ENCODE assay signal across 8 cellular contexts in genomic region chr6:27772261-27773001, GRCh38.
A peak's percentile ranks its signal among the peaks of the same experiment; 100 is the strongest.
DNase-seq lines count a peak whose midpoint lies in the region; ATAC-seq and TF ChIP-seq lines count a peak whose summit lies in the region.

No MANE protein-coding gene starts in this region.

- H3K9me2 ChIP-seq in PC-9 (ENCODE audit: insufficient read depth) (no peaks in the 10 kb centered on the region), neural cell (ENCODE audit: insufficient read depth, low read length) (no peaks in the 10 kb centered on the region)

- H3K27ac ChIP-seq in PC-9: no peak overlapping the region
- no peak overlapping the region for H3K27ac ChIP-seq in neural cell (ENCODE audit: low read length)

- H3K4me1 ChIP-seq in PC-9 (replicated peaks; ENCODE audit: insufficient read depth): no peaks in the 10 kb centered on the region

- H3K4me1 Mint-ChIP-seq in stimulated activated naive CD8-positive, alpha-beta T cell treated with anti-CD3 and anti-CD28 coated beads, Interleukin-15, amount 100 ng/mL, for 72 hours: peaks cover 26% of the 10 kb centered on the region

- no peaks in the 10 kb centered on the region for H3K27me3 ChIP-seq in PC-9 (ENCODE audit: insufficient read depth, low read depth)
- peaks cover 14% of the 10 kb centered on the region for H3K27me3 ChIP-seq in neural cell (ENCODE audit: insufficient read depth, low read depth, low read length)

- H3K27me3 Mint-ChIP-seq in stimulated activated naive CD8-positive, alpha-beta T cell treated with anti-CD3 and anti-CD28 coated beads, Interleukin-15, amount 100 ng/mL, for 72 hours: peaks cover 56% of the 10 kb centered on the region

- H3K4me3 ChIP-seq in PC-9: no peak overlapping the region
- no peak overlapping the region for H3K4me3 ChIP-seq in fibroblast of pulmonary artery (replicated peaks; ENCODE audit: low read depth, low read length)
- H3K4me3 ChIP-seq in neural cell (ENCODE audit: low read length): peak overlapping the region; percentile 25

- H3K4me3 Mint-ChIP-seq in stimulated activated naive CD8-positive, alpha-beta T cell treated with anti-CD3 and anti-CD28 coated beads, Interleukin-15, amount 100 ng/mL, for 72 hours: peak overlapping the region; percentile 47 to 48

- TF ChIP-seq CTCF in PC-9 (conservative IDR thresholded peaks at IDR 0.05): peak; percentile 80
- TF ChIP-seq CTCF in fibroblast of pulmonary artery (IDR thresholded peaks at IDR 0.05; ENCODE audit: low read length, missing control alignments): peak; percentile 97
- TF ChIP-seq CTCF in neural cell (IDR thresholded peaks at IDR 0.05; ENCODE audit: poor library complexity, severe bottlenecking): peak; percentile 81

- POLR2A ChIA-PET in PC-9 (lab: Charles Lee; ENCODE audit: unreplicated experiment): interaction anchor here (0.6 to 0.7 kb wide), 3 partner anchors 42 to 595 kb away, joined by 5 to 24 read pairs (median 7); a partner anchor contains a TSS

- TF ChIP-seq EP300 in Ishikawa (IDR thresholded peaks at IDR 0.05; ENCODE audit: borderline replicate concordance) (no peak), neural cell (conservative IDR thresholded peaks at IDR 0.05; ENCODE audit: poor library complexity, severe bottlenecking) (no peak)

- H3K27ac Mint-ChIP-seq in stimulated activated naive CD8-positive, alpha-beta T cell treated with anti-CD3 and anti-CD28 coated beads, Interleukin-15, amount 100 ng/mL, for 72 hours: no peak overlapping the region

- H3K36me3 ChIP-seq in PC-9 (ENCODE audit: low read depth): no peaks in the 10 kb centered on the region
- H3K36me3 ChIP-seq in neural cell (ENCODE audit: insufficient read depth, low read length): no peaks in the 10 kb centered on the region

- H3K4me2 ChIP-seq in PC-9 (peak overlapping the region; percentile 46), neural cell (ENCODE audit: low read length) (no peak overlapping the region)

- no peak overlapping the region for H2AFZ ChIP-seq in PC-9
- no peak overlapping the region for H2AFZ ChIP-seq in neural cell (ENCODE audit: low read depth, low read length)

- no peaks in the 10 kb centered on the region for H4K20me1 ChIP-seq in PC-9 (ENCODE audit: insufficient read depth)
- H4K20me1 ChIP-seq in neural cell (ENCODE audit: insufficient read depth): no peaks in the 10 kb centered on the region

- TF ChIP-seq RAD21 in Ishikawa (IDR thresholded peaks at IDR 0.05; ENCODE audit: low read depth) (peak; percentile 66), neural cell (conservative IDR thresholded peaks at IDR 0.05) (peak; percentile 60)

- H3K79me2 ChIP-seq in PC-9 (ENCODE audit: low read depth): no peaks in the 10 kb centered on the region
- H3K79me2 ChIP-seq in neural cell (replicated peaks; ENCODE audit: insufficient read depth, low read length): no peaks in the 10 kb centered on the region

- intact Hi-C loops in PC-9 (cut with micrococcal nuclease; ENCODE audit: unreplicated experiment): no loop called here

- CTCF ChIA-PET in PC-9 (lab: Charles Lee): interaction anchor here (1.0 to 1.9 kb wide), 5 partner anchors 9 to 123 kb away, joined by 3 to 9 read pairs (median 4); no protein-coding TSS in a partner anchor

- no peaks in the 10 kb centered on the region for H3F3A ChIP-seq in PC-9 (ENCODE audit: insufficient read depth, low read depth)
- no peaks in the 10 kb centered on the region for H3F3A ChIP-seq in neural cell (ENCODE audit: insufficient read depth, low read length, poor library complexity, severe bottlenecking)

- no TSS peak for BruUV-seq in PC-9 (replicated peaks; lab: Mats Ljungman, UMichigan)

- DNase-seq in Ammon's horn (ENCODE audit: low spot score): peak; percentile 86
- DNase-seq in PC-9: peak in 1 of 2 experiments; percentile 84
- peak; percentile 77 for DNase-seq in activated T-helper 1 cell treated with Interleukin-2 at 50 U/mL for 16 hours (ENCODE audit: low read depth)
- DNase-seq in fibroblast of pulmonary artery (ENCODE audit: low read depth): peak; percentile 86
- DNase-seq in stimulated activated naive CD8-positive, alpha-beta T cell treated with anti-CD3 and anti-CD28 coated beads, Interleukin-15, amount 100 ng/mL, for 72 hours: peak; percentile 85 to 89

- H3K9me3 ChIP-seq in PC-9 (ENCODE audit: insufficient read depth, low read depth): no peaks in the 10 kb centered on the region
- no peaks in the 10 kb centered on the region for H3K9me3 ChIP-seq in neural cell (ENCODE audit: low read length)

- H3K9me3 Mint-ChIP-seq in stimulated activated naive CD8-positive, alpha-beta T cell treated with anti-CD3 and anti-CD28 coated beads, Interleukin-15, amount 100 ng/mL, for 72 hours: no peaks in the 10 kb centered on the region

- H3K9ac ChIP-seq in neural cell (ENCODE audit: low read length): no peak overlapping the region

- peak; percentile 76 for ATAC-seq in GM19397 (IDR thresholded peaks at IDR 0.05; ENCODE audit: unreplicated experiment)
- ATAC-seq in stimulated activated naive CD8-positive, alpha-beta T cell treated with anti-CD3 and anti-CD28 coated beads, Interleukin-15, amount 100 ng/mL, for 72 hours: peak; percentile 98

TF ChIP-seq in Ishikawa, 13 proteins besides CTCF, POLR2A, EP300 and RAD21:
- no peak for TF ChIP-seq YY1 (IDR thresholded peaks at IDR 0.05; ENCODE audit: low read depth)
- peak; percentile 66 for TF ChIP-seq MAX (IDR thresholded peaks at IDR 0.05)

TF ChIP-seq in neural cell, 6 proteins besides CTCF, POLR2A, EP300 and RAD21:
- no peak for TF ChIP-seq MXI1 (conservative IDR thresholded peaks at IDR 0.05; ENCODE audit: poor library complexity, severe bottlenecking)
- peak; percentile 80 for TF ChIP-seq SMC3 (conservative IDR thresholded peaks at IDR 0.05; ENCODE audit: poor library complexity)
